20 cellular contexts compared by ENCODE assay signal in the genomic region with DNA sequence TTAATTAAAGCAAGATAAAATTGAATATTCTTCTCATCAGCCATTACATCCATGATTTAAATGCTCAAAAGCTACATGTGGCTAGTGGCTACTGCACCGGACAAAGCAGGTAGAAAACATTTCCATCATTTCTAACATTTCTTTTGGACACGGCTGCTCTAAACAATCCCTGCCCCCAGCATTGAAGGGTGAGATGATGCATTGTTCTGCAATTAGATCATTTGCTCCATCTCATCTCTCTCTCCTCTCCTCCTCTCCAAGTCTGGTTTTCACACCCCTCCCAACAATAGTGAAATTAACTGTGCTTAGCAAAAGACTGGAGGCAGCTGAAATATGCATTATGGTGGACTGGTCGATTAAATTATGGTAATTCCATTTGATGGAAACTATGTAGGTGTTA.
DNase-seq lines count a peak whose midpoint lies in the region; ATAC-seq and TF ChIP-seq lines count a peak whose summit lies in the region.
"Had no signal": no experiment of that assay in that cellular context is flagged by ENCODE, and none has a peak within 500 bp of the region (broad histone marks: within the 10 kb centered on the region; RNA-seq: fewer than 3 reads in every experiment).

No MANE protein-coding gene starts in this region.

- no peaks in the 10 kb centered on the region for H3K79me2 ChIP-seq in GM23248 (ENCODE audit: insufficient read depth)

- H3K4me2 ChIP-seq in GM23248 (ENCODE audit: unreplicated experiment): peak overlapping the region; percentile 20

- POLR2A ChIA-PET in A673 (lab: Charles Lee; ENCODE audit: low non-redundant PET): no interaction called here

- no peaks in the 10 kb centered on the region for H4K20me1 ChIP-seq in GM23248 (ENCODE audit: insufficient read depth)

- peak; percentile 55 for DNase-seq in A172 (ENCODE audit: low spot score)
- peak; percentile 66 for DNase-seq in GM23248
- peak; percentile 15 for DNase-seq in astrocyte of the spinal cord (ENCODE audit: low read depth, low spot score)
- peak; percentile 87 for DNase-seq in kidney tubule cell (ENCODE audit: low spot score)
- no peak for DNase-seq in spleen
- DNase-seq in A673 (ENCODE audit: low spot score): no peak
- DNase-seq in activated naive CD8-positive, alpha-beta T cell treated with anti-CD3 and anti-CD28 coated beads, Interleukin-2, amount 50 U/mL, for 24 hours: no peak
- DNase-seq: activated CD4-positive, alpha-beta T cell treated with anti-CD3 and anti-CD28 coated beads, Interleukin-2, amount 50 U/mL, for 1 hour; activated naive CD4-positive, alpha-beta T cell; CD4-positive, CD25-positive, alpha-beta regulatory T cell; MV-4-11; NCI-H187; NCI-H345; NK-92 treated with Interleukin-12 subunit alpha and Interleukin-12 subunit beta, amount 100 ng/mL, for 24 hours; RPMI8226; stimulated activated CD8-positive, alpha-beta memory T cell treated with anti-CD3 and anti-CD28 coated beads, Interleukin-4, amount 100 ng/mL, for 48 hours had no signal

- 13 to 17% methylated on average over 3 of the region's 3 CpGs for WGBS in GM23248 (ENCODE audit: low coverage in 1 of 2, low lambda C conversion rate in 2 of 2, missing lambda C conversion rate in 2 of 2), 2 experiments
- WGBS in spleen, 5 donors: 56 to 72% (median 60%) methylated on average over 3 of the region's 3 CpGs

- CTCF ChIA-PET in A673 (lab: Charles Lee): no interaction called here

- BruUV-seq in A673 (replicated peaks; lab: Mats Ljungman, UMichigan): no TSS peak

- no peak overlapping the region for H3K9ac ChIP-seq in GM23248

- H3K36me3 ChIP-seq in GM23248 (ENCODE audit: low read depth) (no peaks in the 10 kb centered on the region), spleen (no peaks in the 10 kb centered on the region), A673 (ENCODE audit: insufficient read depth, low read length, poor library complexity, severe bottlenecking) (no peaks in the 10 kb centered on the region)

- H3K4me1 ChIP-seq in GM23248 (ENCODE audit: insufficient read depth) (peaks cover 25% of the 10 kb centered on the region), spleen (no peaks in the 10 kb centered on the region), A673 (ENCODE audit: insufficient read depth, low read length, poor library complexity, severe bottlenecking) (no peaks in the 10 kb centered on the region)

- no peak for TF ChIP-seq POLR2A in spleen (IDR thresholded peaks at IDR 0.05)

- H3K27ac Mint-ChIP-seq in activated naive CD8-positive, alpha-beta T cell treated with anti-CD3 and anti-CD28 coated beads, Interleukin-2, amount 50 U/mL, for 24 hours: no peak overlapping the region
- H3K27ac Mint-ChIP-seq: CD4-positive, CD25-positive, alpha-beta regulatory T cell; memory B cell; nephron; progenitor cell of endocrine pancreas had no signal

- ATAC-seq in HG02870 (IDR thresholded peaks at IDR 0.05; ENCODE audit: unreplicated experiment): no peak
- ATAC-seq in activated naive CD8-positive, alpha-beta T cell treated with anti-CD3 and anti-CD28 coated beads, Interleukin-2, amount 50 U/mL, for 24 hours: no peak

- H3K36me3 Mint-ChIP-seq in activated naive CD8-positive, alpha-beta T cell treated with anti-CD3 and anti-CD28 coated beads, Interleukin-2, amount 50 U/mL, for 24 hours (ENCODE audit: low read depth): no peaks in the 10 kb centered on the region
- H3K36me3 Mint-ChIP-seq: CD4-positive, CD25-positive, alpha-beta regulatory T cell; memory B cell had no signal

- no peak overlapping the region for H3K27ac ChIP-seq in GM23248
- no peak overlapping the region for H3K27ac ChIP-seq in spleen
- H3K27ac ChIP-seq in A673 (ENCODE audit: low read depth, low read length, poor library complexity, severe bottlenecking): no peak overlapping the region

- no peaks in the 10 kb centered on the region for H3K4me1 Mint-ChIP-seq in activated naive CD8-positive, alpha-beta T cell treated with anti-CD3 and anti-CD28 coated beads, Interleukin-2, amount 50 U/mL, for 24 hours
- H3K4me1 Mint-ChIP-seq: CD4-positive, CD25-positive, alpha-beta regulatory T cell; memory B cell had no signal

- H3K27me3 ChIP-seq in GM23248 (replicated peaks; ENCODE audit: insufficient read depth) (no peaks in the 10 kb centered on the region; the same call in 1 of the 2 replicates), spleen (replicated peaks in 1 of 7) (peaks cover 0 to 16% (median 0%) of the 10 kb centered on the region in 7 donors), A673 (replicated peaks; ENCODE audit: insufficient read depth, low read depth, low read length, poor library complexity) (peaks cover 16% of the 10 kb centered on the region)

- in situ Hi-C loops in GM23248 (cut with MboI) (no loop called here), astrocyte of the spinal cord (cut with HindIII; ENCODE audit: low sequenced_read_pairs) (no loop called here)

- peaks cover 7% of the 10 kb centered on the region for H3K9me3 Mint-ChIP-seq in activated naive CD8-positive, alpha-beta T cell treated with anti-CD3 and anti-CD28 coated beads, Interleukin-2, amount 50 U/mL, for 24 hours

- no peaks in the 10 kb centered on the region for H3K9me3 ChIP-seq in GM23248 (ENCODE audit: low read depth)
- H3K9me3 ChIP-seq in spleen: peaks cover 0 to 7% (median 0%) of the 10 kb centered on the region in 8 donors
- H3K9me3 ChIP-seq in A673 (ENCODE audit: low read depth, low read length, poor library complexity, severe bottlenecking): no peaks in the 10 kb centered on the region

- H3K9me2 ChIP-seq in GM23248 (ENCODE audit: insufficient read depth): no peaks in the 10 kb centered on the region

- H3K4me3 Mint-ChIP-seq in activated naive CD8-positive, alpha-beta T cell treated with anti-CD3 and anti-CD28 coated beads, Interleukin-2, amount 50 U/mL, for 24 hours: no peak overlapping the region
- H3K4me3 Mint-ChIP-seq: CD4-positive, CD25-positive, alpha-beta regulatory T cell; memory B cell; nephron had no signal

- no peak overlapping the region for H3K4me3 ChIP-seq in GM23248
- no peak overlapping the region for H3K4me3 ChIP-seq in astrocyte of the spinal cord (ENCODE audit: low read depth, low read length)
- no peak overlapping the region for H3K4me3 ChIP-seq in spleen
- H3K4me3 ChIP-seq in A673 (ENCODE audit: low read depth, low read length, poor library complexity, severe bottlenecking): no peak overlapping the region

- intact Hi-C loops in spleen (cut with DNase I; ENCODE audit: low total_unique reads): no loop called here
- intact Hi-C loops in A673 (cut with micrococcal nuclease; ENCODE audit: unreplicated experiment): no loop called here

- peaks cover 3% of the 10 kb centered on the region for H3K27me3 Mint-ChIP-seq in activated naive CD8-positive, alpha-beta T cell treated with anti-CD3 and anti-CD28 coated beads, Interleukin-2, amount 50 U/mL, for 24 hours

- TF ChIP-seq CTCF in astrocyte of the spinal cord (IDR thresholded peaks at IDR 0.05; ENCODE audit: low read depth, low read length) (no peak), spleen (IDR thresholded peaks at IDR 0.05 in 8 of 11, conservative IDR thresholded peaks at IDR 0.05 in 3 of 11) (no peak), A673 (conservative IDR thresholded peaks at IDR 0.05; ENCODE audit: low read depth, low read length) (no peak)

- H2AFZ ChIP-seq in GM23248: no peak overlapping the region

- H3F3A ChIP-seq in GM23248 (ENCODE audit: insufficient read depth): peaks cover 13% of the 10 kb centered on the region; the same call in 1 of the 2 replicates

Comparison
In these comparisons a context has a peak if more than half of its experiments do, and no peak if none do; other contexts are left out.
1. DNase-seq: peak in A172 (single experiment), GM23248 (single experiment), astrocyte of the spinal cord (single experiment) and kidney tubule cell (single experiment); none in spleen (single experiment), A673 (single experiment) and activated naive CD8-positive, alpha-beta T cell treated with anti-CD3 and anti-CD28 coated beads, Interleukin-2, amount 50 U/mL, for 24 hours (single experiment).